Comparison of ENCODE assay signal across 8 cellular contexts in the genomic region with DNA sequence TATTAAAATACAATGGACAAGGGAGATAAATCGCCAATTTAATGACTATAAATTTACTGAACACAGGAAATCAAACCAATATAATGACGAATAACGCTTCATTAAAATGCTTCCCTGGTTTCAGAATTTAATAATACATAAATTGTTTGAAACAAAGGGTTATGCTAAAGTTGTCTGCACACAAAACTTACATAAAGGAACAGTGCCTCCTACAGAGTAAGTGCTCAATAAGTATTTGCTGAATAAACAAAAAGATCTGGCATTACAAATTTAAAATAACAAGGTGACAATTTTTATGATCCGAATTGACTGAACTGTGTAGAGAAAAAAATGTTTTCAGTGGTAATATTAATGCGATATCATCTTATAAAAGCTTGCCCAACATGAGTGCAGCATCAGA.
DNase-seq lines count a peak whose midpoint lies in the region; ATAC-seq and TF ChIP-seq lines count a peak whose summit lies in the region.

No MANE protein-coding gene starts in this region.

- DNase-seq in heart right ventricle = no peak
- DNase-seq in left cardiac atrium = no peak
- DNase-seq in T-helper 17 cell = no peak
- DNase-seq in foreskin fibroblast = peak; percentile 2 to 37
- no peak for DNase-seq in smooth muscle cell (lab: John Stamatoyannopoulos, UW; ENCODE audit: unreplicated experiment)
- DNase-seq in germinal center (ENCODE audit: low spot score) = no peak
- DNase-seq in NCI-H2029 (lab: John Stamatoyannopoulos, UW) = no peak

- H3K79me2 ChIP-seq in smooth muscle cell (ENCODE audit: low read depth) = peaks cover 26% of the 10 kb centered on the region

- H3K4me1 Mint-ChIP-seq in T-helper 17 cell = peaks cover 23% of the 10 kb centered on the region

- intact Hi-C loops in heart right ventricle (cut with DNase I) = loop anchor here in 3 of 10 donors (2.0 to 10.0 kb wide), 3 partner anchors 90 to 370 kb away; partner anchors contain the start of genes ELF2 (in 2 of the 3) and RAB33B (in 1 of the 3)
- intact Hi-C loops in left cardiac atrium (cut with DNase I) = loop anchor here in 1 of 2 donors (10.0 kb wide), 1 partner anchor 50 kb away; no protein-coding TSS in a partner anchor

- H3F3A ChIP-seq in smooth muscle cell (ENCODE audit: low read depth) = peaks cover 18% of the 10 kb centered on the region

- peak overlapping the region; percentile 56 for H2AFZ ChIP-seq in smooth muscle cell (ENCODE audit: low read depth)

- peaks cover 2% of the 10 kb centered on the region for H3K36me3 Mint-ChIP-seq in T-helper 17 cell (ENCODE audit: low read depth)

- no peak for ATAC-seq in heart right ventricle
- no peak for ATAC-seq in left cardiac atrium
- ATAC-seq in T-helper 17 cell = no peak
- no peak for ATAC-seq in GM21423 (IDR thresholded peaks at IDR 0.05; ENCODE audit: unreplicated experiment)

- 48 to 53% methylated on average over 5 of the region's 5 CpGs for WGBS in heart right ventricle, 2 donors
- 52% methylated on average over 5 of the region's 5 CpGs for WGBS in smooth muscle cell (ENCODE audit: low lambda C conversion rate)

- H4K20me1 ChIP-seq in smooth muscle cell (ENCODE audit: low read depth) = peaks cover 24% of the 10 kb centered on the region

- H3K27ac ChIP-seq in heart right ventricle = peak overlapping the region in 9 of 10 donors; percentile 88 to 95 (median 93)
- H3K27ac ChIP-seq in smooth muscle cell (ENCODE audit: low read depth) = peak overlapping the region; percentile 91

- H3K9me3 ChIP-seq in heart right ventricle (no peaks in the 10 kb centered on the region), T-helper 17 cell (ENCODE audit: control insufficient read depth, low read length, poor library complexity, severe bottlenecking) (no peaks in the 10 kb centered on the region), smooth muscle cell (replicated peaks; ENCODE audit: low read depth) (no peaks in the 10 kb centered on the region)

- peak overlapping the region; percentile 98 for H3K4me2 ChIP-seq in smooth muscle cell

- peaks cover 0 to 7% (median 0%) of the 10 kb centered on the region in 9 donors for H3K36me3 ChIP-seq in heart right ventricle
- no peaks in the 10 kb centered on the region for H3K36me3 ChIP-seq in smooth muscle cell (ENCODE audit: low read depth)

- H3K27me3 ChIP-seq in heart right ventricle = no peaks in the 10 kb centered on the region
- H3K27me3 ChIP-seq in smooth muscle cell (ENCODE audit: low read depth) = no peaks in the 10 kb centered on the region

- peaks cover 2 to 35% (median 31%) of the 10 kb centered on the region in 9 donors for H3K4me1 ChIP-seq in heart right ventricle
- H3K4me1 ChIP-seq in smooth muscle cell (ENCODE audit: low read depth) = peaks cover 13% of the 10 kb centered on the region

- H3K27me3 Mint-ChIP-seq in T-helper 17 cell = no peaks in the 10 kb centered on the region

- H3K4me3 ChIP-seq in heart right ventricle (peak overlapping the region in 8 of 10 donors; percentile 68 to 89 (median 80)), foreskin fibroblast (ENCODE audit: low read depth in 1 of 2, low read length in 2 of 2) (peak overlapping the region; percentile 95 to 99), smooth muscle cell (peak overlapping the region; percentile 75)

- H3K9ac ChIP-seq in smooth muscle cell (ENCODE audit: low read depth) = peak overlapping the region; percentile 54

- TF ChIP-seq CTCF in heart right ventricle (IDR thresholded peaks at IDR 0.05) (peak in 5 of 9 donors; percentile 10 to 40 (median 28)), foreskin fibroblast (IDR thresholded peaks at IDR 0.05; ENCODE audit: low read depth, low read length) (peak; percentile 29), smooth muscle cell (IDR thresholded peaks at IDR 0.05; ENCODE audit: borderline replicate concordance, insufficient read depth, poor library complexity, severe bottlenecking) (peak; percentile 22)

- peak overlapping the region; percentile 99 for H3K4me3 Mint-ChIP-seq in T-helper 17 cell

- peak overlapping the region; percentile 99 for H3K27ac Mint-ChIP-seq in T-helper 17 cell

Comparison
In these comparisons a context has a peak if more than half of its experiments do, and no peak if none do; other contexts are left out.
1. DNase-seq: peak in foreskin fibroblast (2 of 2); none in heart right ventricle (0 of 2), left cardiac atrium (single experiment), T-helper 17 cell (0 of 3), smooth muscle cell (single experiment), germinal center (single experiment) and NCI-H2029 (single experiment).
2. Peak in every context shown above with its lines, with median percentiles within 50 percentile points of each other: H3K4me3 ChIP-seq and CTCF ChIP-seq.